20 cellular contexts compared by ENCODE assay signal in the genomic region with DNA sequence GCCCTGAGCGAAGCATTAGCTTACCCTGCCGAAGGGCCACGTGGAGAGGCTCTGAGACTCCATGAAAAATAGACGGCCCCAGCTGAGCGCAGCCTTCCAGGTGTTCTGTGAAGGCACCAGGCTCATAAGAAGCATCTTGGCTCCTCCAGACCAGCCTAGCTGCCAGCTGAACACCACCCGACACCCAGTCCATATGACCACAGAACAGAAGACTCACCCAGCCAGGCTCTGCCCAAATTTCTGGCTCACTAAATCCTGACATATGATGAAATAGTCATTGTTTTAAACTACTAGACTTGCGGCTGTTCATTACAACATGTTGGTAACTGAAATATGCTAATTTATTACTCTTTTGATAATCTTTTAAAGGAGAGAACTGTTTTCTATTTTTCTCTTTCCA.
"Had no signal": no experiment of that assay in that cellular context is flagged by ENCODE, and none has a peak within 500 bp of the region (broad histone marks: within the 10 kb centered on the region; RNA-seq: fewer than 3 reads in every experiment).

No MANE protein-coding gene starts in this region.

- H3K4me1 ChIP-seq: esophagus squamous epithelium, neural progenitor cell had no signal

- H3K4me3 ChIP-seq: coronary artery, esophagus squamous epithelium, lung, neural progenitor cell had no signal

- ATAC-seq: naive thymus-derived CD8-positive, alpha-beta T cell; sciatic nerve; stimulated activated naive CD8-positive, alpha-beta T cell treated with anti-CD3 and anti-CD28 coated beads, Interleukin-15, Interleukin-2, amounts not matched to agents 100 U/mL and 50 U/mL, for 24 hours; T-helper 17 cell had no signal

- H3K4me2 ChIP-seq: neural progenitor cell had no signal

- H3K9me3 ChIP-seq: esophagus squamous epithelium had no signal

- H3K27ac ChIP-seq: coronary artery, esophagus squamous epithelium, neural progenitor cell had no signal

- H2AFZ ChIP-seq: neural progenitor cell had no signal

- H3K27me3 ChIP-seq: esophagus squamous epithelium, neural progenitor cell had no signal

- DNase-seq: activated B cell treated with CpG ODN at 0.5 μM for 24 hours; activated CD4-positive, alpha-beta memory T cell treated with anti-CD3 and anti-CD28 coated beads for 36 hours; activated CD4-positive, alpha-beta T cell treated with anti-CD3 and anti-CD28 coated beads for 48 hours; activated naive CD4-positive, alpha-beta T cell treated with Interleukin-2 at 50 U/mL for 16 hours; activated naive CD8-positive, alpha-beta T cell treated with anti-CD3 and anti-CD28 coated beads for 36 hours; activated T-cell treated with anti-CD3 and anti-CD28 coated beads, Interleukin-2, amount 50 U/mL, for 48 hours; amniotic stem cell; cerebellar nuclear complex; esophagus squamous epithelium; foreskin melanocyte; kidney; naive thymus-derived CD8-positive, alpha-beta T cell; posterior cingulate gyrus; stimulated activated CD4-positive, alpha-beta T cell treated with anti-CD3 and anti-CD28 coated beads, Interleukin-2, amount 100 ng/mL, for 48 hours; stimulated activated naive CD8-positive, alpha-beta T cell treated with anti-CD3 and anti-CD28 coated beads, Interleukin-15, Interleukin-2, amounts not matched to agents 100 U/mL and 50 U/mL, for 24 hours; T-helper 17 cell had no signal

- H3K36me3 ChIP-seq: esophagus squamous epithelium, neural progenitor cell had no signal

- H3K9ac ChIP-seq: neural progenitor cell had no signal
